Comparison of ENCODE assay signal across 9 cellular contexts in the genomic region with DNA sequence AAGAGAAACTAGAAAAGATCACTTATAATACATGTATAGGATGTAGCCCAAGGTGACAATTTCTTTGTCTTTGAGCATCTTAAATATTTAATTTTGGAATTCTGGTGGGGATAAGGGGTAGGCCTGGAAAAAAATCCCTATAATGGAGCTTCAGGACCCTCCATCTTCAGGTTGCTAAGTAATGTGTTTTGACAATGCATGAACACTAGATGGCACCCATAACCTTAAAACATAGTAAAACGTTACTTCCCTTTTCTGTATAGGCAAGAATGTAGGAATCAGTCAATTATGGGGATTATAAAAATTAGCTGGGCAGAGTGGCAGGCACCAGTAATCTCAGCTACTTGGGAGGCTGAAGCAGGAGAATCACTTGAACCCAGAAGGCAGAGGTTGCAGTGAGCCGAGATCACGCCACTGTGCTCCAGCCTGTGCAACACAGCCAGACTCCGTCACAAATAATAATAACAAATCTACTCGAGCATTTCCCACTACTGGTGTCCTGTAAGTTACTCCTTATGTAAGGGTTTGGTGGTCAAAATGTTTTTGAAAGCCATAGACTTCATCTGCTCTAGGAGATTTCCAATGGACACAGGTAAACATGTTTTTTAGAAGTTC.
DNase-seq lines count a peak whose midpoint lies in the region; ATAC-seq and TF ChIP-seq lines count a peak whose summit lies in the region.
"Had no signal": no experiment of that assay in that cellular context is flagged by ENCODE, and none has a peak within 500 bp of the region (broad histone marks: within the 10 kb centered on the region; RNA-seq: fewer than 3 reads in every experiment).

No MANE protein-coding gene starts in this region.

- H3K36me3 ChIP-seq in MM.1S (replicated peaks; ENCODE audit: insufficient read depth, low read length) = no peaks in the 10 kb centered on the region
- H3K36me3 ChIP-seq in right atrium auricular region = no peaks in the 10 kb centered on the region
- H3K36me3 ChIP-seq in stomach smooth muscle (ENCODE audit: control insufficient read depth in 2 of 2, insufficient read depth in 2 of 2, low read length in 2 of 2) = no peaks in the 10 kb centered on the region
- H3K36me3 ChIP-seq: BLaER1 had no signal

- H3K9me3 Mint-ChIP-seq in H9 (no peaks in the 10 kb centered on the region), T-cell (no peaks in the 10 kb centered on the region)

- H2BK12ac ChIP-seq in H9 (ENCODE audit: insufficient read length, low read depth, low read length) = no peak overlapping the region

- H4K8ac ChIP-seq in H9 (replicated peaks; ENCODE audit: insufficient read length, low read depth, low read length) = no peak overlapping the region

- peak; percentile 71 for TF ChIP-seq CTCF in H9 (conservative IDR thresholded peaks at IDR 0.05)
- TF ChIP-seq CTCF in MM.1S (IDR thresholded peaks at IDR 0.05; ENCODE audit: low read length) = peak; percentile 57
- peak; percentile 48 to 66 for TF ChIP-seq CTCF in right atrium auricular region (IDR thresholded peaks at IDR 0.05)

- H2AK5ac ChIP-seq in H9 (ENCODE audit: insufficient read length, low read length) = no peak overlapping the region

- no peak overlapping the region for H2BK120ac ChIP-seq in H9 (ENCODE audit: low read depth, low read length, poor library complexity, severe bottlenecking)

- no peak overlapping the region for H3K4me2 ChIP-seq in H9 (ENCODE audit: insufficient read depth, insufficient read length, low read length)
- H3K4me2 ChIP-seq in MM.1S (ENCODE audit: low read depth, low read length) = no peak overlapping the region
- H3K4me2 ChIP-seq: BLaER1 had no signal

- WGBS in H9 (ENCODE audit: extremely low coverage, insufficient read length, low lambda C conversion rate) = no CpG with 5 or more reads among the region's 5 CpGs

- DNase-seq in DMS 273 (lab: John Stamatoyannopoulos, UW; ENCODE audit: unreplicated experiment) = peak; percentile 47
- no peak for DNase-seq in DMS 273 treated with DMSO at 0.1 percent for 48 hours (lab: John Stamatoyannopoulos, UW)
- no peak for DNase-seq in H9
- DNase-seq in MM.1S = peak; percentile 12
- DNase-seq in T-helper 17 cell = no peak
- DNase-seq in right atrium auricular region (ENCODE audit: low spot score) = no peak
- DNase-seq in T-cell = no peak

- no peak overlapping the region for H3K14ac ChIP-seq in H9 (ENCODE audit: insufficient read depth, low read length)

- H3K27me3 ChIP-seq in H9 (ENCODE audit: insufficient read depth, low read length) = no peaks in the 10 kb centered on the region
- H3K27me3 ChIP-seq in MM.1S (replicated peaks; ENCODE audit: insufficient read depth, low read length) = no peaks in the 10 kb centered on the region
- H3K27me3 ChIP-seq in right atrium auricular region = no peaks in the 10 kb centered on the region
- H3K27me3 ChIP-seq in stomach smooth muscle (ENCODE audit: control insufficient read depth in 1 of 2, insufficient read depth in 2 of 2, low read length in 2 of 2) = no peaks in the 10 kb centered on the region
- H3K27me3 ChIP-seq: BLaER1 had no signal

- H3K4me1 ChIP-seq in H9 (ENCODE audit: insufficient read depth, low read length) (no peaks in the 10 kb centered on the region), MM.1S (ENCODE audit: low read length) (0 out of 2 replicates have a peak, but pooled peaks cover 7% of the 10 kb centered on the region), right atrium auricular region (no peaks in the 10 kb centered on the region), stomach smooth muscle (ENCODE audit: control insufficient read depth, insufficient read depth, low read length) (no peaks in the 10 kb centered on the region)

- H3K27ac ChIP-seq in H9 (ENCODE audit: insufficient read length, low read depth, low read length) (no peak overlapping the region), MM.1S (ENCODE audit: low read length) (no peak overlapping the region), right atrium auricular region (no peak overlapping the region), stomach smooth muscle (ENCODE audit: low read length) (no peak overlapping the region)
- H3K27ac ChIP-seq: BLaER1 had no signal

- no peaks in the 10 kb centered on the region for H3K79me1 ChIP-seq in H9 (ENCODE audit: insufficient read depth, low read depth, low read length, poor library complexity, severe bottlenecking)

- H3K27ac Mint-ChIP-seq in H9 = no peak overlapping the region; a peak in 1 of 7 replicates
- no peak overlapping the region for H3K27ac Mint-ChIP-seq in T-helper 17 cell
- H3K27ac Mint-ChIP-seq in T-cell = no peak overlapping the region

- H3K56ac ChIP-seq in H9 (ENCODE audit: insufficient read length, low read depth, low read length) = no peak overlapping the region

- POLR2A ChIA-PET in T-cell (lab: Charles Lee) = no interaction called here

- no peak overlapping the region for H3K18ac ChIP-seq in H9 (ENCODE audit: insufficient read length, low read depth, low read length)

- no peak overlapping the region for H2BK5ac ChIP-seq in H9 (ENCODE audit: insufficient read length, low read length)

- no peak overlapping the region for H3T11ph ChIP-seq in H9 (ENCODE audit: low read length)

- H3K9me3 ChIP-seq in H9 (ENCODE audit: control insufficient read depth, low read depth, low read length) (no peaks in the 10 kb centered on the region), MM.1S (replicated peaks; ENCODE audit: insufficient read depth, low read length) (no peaks in the 10 kb centered on the region), T-helper 17 cell (ENCODE audit: control insufficient read depth, low read length, poor library complexity, severe bottlenecking) (no peaks in the 10 kb centered on the region), right atrium auricular region (no peaks in the 10 kb centered on the region), stomach smooth muscle (ENCODE audit: control insufficient read depth in 2 of 2, low read length in 2 of 2) (no peaks in the 10 kb centered on the region)
- H3K9me3 ChIP-seq: BLaER1 had no signal

- H3K9ac ChIP-seq in H9 (ENCODE audit: extremely low read depth, insufficient read length, low read length) (no peak overlapping the region), MM.1S (ENCODE audit: low read length) (no peak overlapping the region), stomach smooth muscle (ENCODE audit: low read length in 2 of 2) (peak overlapping the region; percentile 9 to 30)
- H3K9ac ChIP-seq: BLaER1 had no signal

- H3K36me3 Mint-ChIP-seq in H9 (ENCODE audit: insufficient read depth in 1 of 3, low read depth in 3 of 3) (no peaks in the 10 kb centered on the region), T-helper 17 cell (ENCODE audit: low read depth) (no peaks in the 10 kb centered on the region), T-cell (no peaks in the 10 kb centered on the region)

- no peak overlapping the region for H4K91ac ChIP-seq in H9 (ENCODE audit: insufficient read length, low read depth, low read length)

- no peak overlapping the region for H4K5ac ChIP-seq in H9 (ENCODE audit: insufficient read length, low read depth, low read length)

- H3F3A ChIP-seq in MM.1S (ENCODE audit: insufficient read depth, low read length) = no peaks in the 10 kb centered on the region

- H3K4me1 Mint-ChIP-seq in H9 (no peaks in the 10 kb centered on the region), T-helper 17 cell (peaks cover 3% of the 10 kb centered on the region), T-cell (no peaks in the 10 kb centered on the region)

- CTCF ChIA-PET in T-cell (lab: Charles Lee) = interaction anchor here in 1 of 2 donors (0.5 to 0.6 kb wide), 2 partner anchors 368 to 955 kb away, joined by 4 read pairs; no protein-coding TSS in a partner anchor

- no peak overlapping the region for H3K4me3 Mint-ChIP-seq in H9
- no peak overlapping the region for H3K4me3 Mint-ChIP-seq in T-helper 17 cell
- no peak overlapping the region for H3K4me3 Mint-ChIP-seq in T-cell

- no peak overlapping the region for H3K4me3 ChIP-seq in MM.1S (ENCODE audit: low read length)
- peak overlapping the region in 1 of 2 donors; percentile 16 for H3K4me3 ChIP-seq in right atrium auricular region
- peak overlapping the region; percentile 65 to 69 for H3K4me3 ChIP-seq in stomach smooth muscle (ENCODE audit: low read length in 2 of 2)
- H3K4me3 ChIP-seq: BLaER1 had no signal

- no peak overlapping the region for H3K23ac ChIP-seq in H9 (ENCODE audit: insufficient read length, low read depth, low read length)

- no peaks in the 10 kb centered on the region for H3K27me3 Mint-ChIP-seq in H9 (ENCODE audit: low read depth)
- H3K27me3 Mint-ChIP-seq in T-helper 17 cell = peaks cover 32% of the 10 kb centered on the region
- H3K27me3 Mint-ChIP-seq in T-cell = peaks cover 0 to 3% of the 10 kb centered on the region in 2 donors

- no peaks in the 10 kb centered on the region for H3K9me2 ChIP-seq in MM.1S (replicated peaks; ENCODE audit: insufficient read depth, low read length)

- H3K79me2 ChIP-seq in H9 (ENCODE audit: insufficient read depth, low read length) (no peaks in the 10 kb centered on the region), MM.1S (ENCODE audit: low read length) (no peaks in the 10 kb centered on the region)

- no peaks in the 10 kb centered on the region for H4K20me1 ChIP-seq in H9 (ENCODE audit: control insufficient read depth, insufficient read depth, insufficient read length)
- no peaks in the 10 kb centered on the region for H4K20me1 ChIP-seq in MM.1S (ENCODE audit: insufficient read depth, low read length)
- H4K20me1 ChIP-seq: BLaER1 had no signal

- H3K4ac ChIP-seq in H9 (ENCODE audit: low read depth, low read length) = no peak overlapping the region

- H2AFZ ChIP-seq in H9 (ENCODE audit: low read length) (no peak overlapping the region), MM.1S (ENCODE audit: low read length) (no peak overlapping the region)

- no peak overlapping the region for H2BK20ac ChIP-seq in H9 (ENCODE audit: low read depth, low read length, poor library complexity, severe bottlenecking)

- ATAC-seq in T-helper 17 cell (peak; percentile 41), T-cell (replicated peaks in 1 of 4) (no peak)

- H3K23me2 ChIP-seq in H9 (ENCODE audit: insufficient read length, low read depth, low read length, poor library complexity, severe bottlenecking) = no peaks in the 10 kb centered on the region

- no peak overlapping the region for H2BK15ac ChIP-seq in H9 (ENCODE audit: low read depth, low read length)

Comparison
In these comparisons a context has a peak if more than half of its experiments do, and no peak if none do; other contexts are left out.
1. DNase-seq: peak in DMS 273 (single experiment) and MM.1S (single experiment); none in DMS 273 treated with DMSO at 0.1 percent for 48 hours (single experiment), H9 (single experiment), T-helper 17 cell (0 of 3), right atrium auricular region (single experiment) and T-cell (0 of 34).
2. H3K9ac ChIP-seq: peak in stomach smooth muscle (2 of 2); none in H9 (single experiment) and MM.1S (single experiment).
3. Peak in every context shown above with its lines, with median percentiles within 50 percentile points of each other: CTCF ChIP-seq.